ENCODE assay signal across 26 cellular contexts in the genomic region with DNA sequence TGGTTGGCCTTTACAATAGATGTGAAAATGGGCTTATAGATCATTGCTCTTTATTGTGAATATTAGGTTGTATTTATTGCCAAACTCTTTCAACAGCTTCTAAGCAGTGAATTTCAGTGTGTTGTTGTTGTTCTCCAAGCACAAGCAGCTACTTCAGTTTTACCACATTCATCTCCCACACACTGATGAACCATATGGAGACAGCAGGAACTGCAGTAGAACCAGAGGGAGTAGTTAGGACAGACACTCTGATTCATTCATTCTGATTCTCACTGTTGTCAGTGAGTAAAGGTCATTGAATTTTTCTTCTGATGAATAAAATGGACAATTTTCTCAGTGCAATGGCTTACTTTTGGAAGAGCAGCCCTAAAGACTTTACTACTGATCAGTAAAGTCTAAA. TPM values are rescaled to one million over a fixed set of nuclear protein-coding genes. Genes with fewer than 3 reads are reported as not detected.
A peak's percentile ranks its signal among the peaks of the same experiment; 100 is the strongest.
DNase-seq lines count a peak whose midpoint lies in the region; ATAC-seq and TF ChIP-seq lines count a peak whose summit lies in the region.
"Had no signal": no experiment of that assay in that cellular context is flagged by ENCODE, and none has a peak within 500 bp of the region (broad histone marks: within the 10 kb centered on the region; RNA-seq: fewer than 3 reads in every experiment).

No MANE protein-coding gene starts in this region.

- ATAC-seq in foreskin keratinocyte (peak; percentile 44), GM21390 (IDR thresholded peaks at IDR 0.05; ENCODE audit: unreplicated experiment) (no peak), GM21529 (IDR thresholded peaks at IDR 0.05; ENCODE audit: unreplicated experiment) (no peak)
- ATAC-seq: HCT116, PC-3, Right ventricle myocardium inferior, SK-N-SH treated with all-trans-retinoic acid at 6 μM for 48 hours had no signal

- no peak overlapping the region for H3K9ac ChIP-seq in GM23248
- H3K9ac ChIP-seq: BLaER1 had no signal

- peak; percentile 71 for DNase-seq in Ammon's horn (ENCODE audit: low spot score)
- peak; percentile 25 for DNase-seq in GM23248
- DNase-seq in dermis microvascular lymphatic vessel endothelial cell (ENCODE audit: low read depth in 2 of 2), result peak; percentile 33 to 40
- DNase-seq in foreskin keratinocyte, result peak; percentile 1 to 13
- no peak for DNase-seq in hypothalamus (lab: John Stamatoyannopoulos, UW)
- no peak for DNase-seq in NCI-H2196 treated with DMSO at 0.1 percent for 48 hours (lab: John Stamatoyannopoulos, UW; ENCODE audit: unreplicated experiment)
- DNase-seq: Caco-2; CD4-positive, alpha-beta T cell; DMS79 treated with DMSO at 0.1 percent for 48 hours; NCI-H1092; NCI-H1417 treated with DMSO at 0.1 percent for 48 hours; NCI-H1930; NCI-H2107; NCI-H446 treated with DMSO at 0.1 percent for 48 hours; NCI-H526; NCI-H82; NK-92 treated with Interleukin-12 subunit alpha and Interleukin-12 subunit beta, amount 100 ng/mL, for 24 hours; PC-3; SJCRH30 had no signal

- H3K4me2 ChIP-seq in GM23248 (ENCODE audit: unreplicated experiment), result no peak overlapping the region
- H3K4me2 ChIP-seq: BLaER1 had no signal

- no peak for TF ChIP-seq CTCF in foreskin keratinocyte (conservative IDR thresholded peaks at IDR 0.05)

- H3K9me3 ChIP-seq in GM23248 (ENCODE audit: low read depth), result no peaks in the 10 kb centered on the region
- H3K9me3 ChIP-seq: BLaER1, Caco-2, SJCRH30 had no signal

- no peak overlapping the region for H2AFZ ChIP-seq in GM23248

- peaks cover 16% of the 10 kb centered on the region for H3K27me3 ChIP-seq in GM23248 (replicated peaks; ENCODE audit: insufficient read depth)
- H3K27me3 ChIP-seq in foreskin keratinocyte, result peaks cover 2% of the 10 kb centered on the region
- H3K27me3 ChIP-seq: BLaER1, SJCRH30 had no signal

- H4K20me1 ChIP-seq in GM23248 (ENCODE audit: insufficient read depth), result no peaks in the 10 kb centered on the region
- H4K20me1 ChIP-seq: BLaER1 had no signal

- no peaks in the 10 kb centered on the region for H3K79me2 ChIP-seq in GM23248 (ENCODE audit: insufficient read depth)

- in situ Hi-C loops in GM23248 (cut with MboI), result no loop called here

- no peaks in the 10 kb centered on the region for H3K9me2 ChIP-seq in GM23248 (ENCODE audit: insufficient read depth)

- H3K4me3 ChIP-seq in GM23248, result no peak overlapping the region
- H3K4me3 ChIP-seq: BLaER1, SJCRH30 had no signal

- H3F3A ChIP-seq in GM23248 (ENCODE audit: insufficient read depth), result no peaks in the 10 kb centered on the region

- no peaks in the 10 kb centered on the region for H3K4me1 ChIP-seq in GM23248 (ENCODE audit: insufficient read depth)
- H3K4me1 ChIP-seq in foreskin keratinocyte, result no peaks in the 10 kb centered on the region
- H3K4me1 ChIP-seq: BLaER1, Caco-2, SJCRH30 had no signal

- no peaks in the 10 kb centered on the region for H3K36me3 ChIP-seq in GM23248 (ENCODE audit: low read depth)
- H3K36me3 ChIP-seq: BLaER1, SJCRH30 had no signal

- H3K27ac ChIP-seq in GM23248, result no peak overlapping the region
- no peak overlapping the region for H3K27ac ChIP-seq in foreskin keratinocyte
- H3K27ac ChIP-seq: BLaER1, HL-60, SJCRH30 had no signal

RNA-seq across cellular contexts. Expression of gene CCDC74A, which starts 40.2 kb away (rescaled TPM):
- 11.5 and 15.0 TPM in 2 replicates for total RNA-seq in GM23248 (2014; rRNA removed; shearing (Covaris generic))
- polyA plus RNA-seq in GM23248 (2016; fragmentation: Nextera tagmentation; extraction: Ambion mirVana) (10.8 and 11.3 TPM in 2 replicates), foreskin keratinocyte (11.6 and 14.1 TPM in 2 replicates)
- total RNA-seq in dermis microvascular lymphatic vessel endothelial cell (2.2 and 2.5 TPM in 2 replicates), foreskin keratinocyte (11.7 and 13.3 TPM in 2 replicates)
- total RNA-seq: SJCRH30 had no signal

Comparison
In these comparisons a context has a peak if more than half of its experiments do, and no peak if none do; other contexts are left out.
1. DNase-seq: peak in Ammon's horn (single experiment), GM23248 (single experiment), dermis microvascular lymphatic vessel endothelial cell (2 of 2) and foreskin keratinocyte (2 of 2); none in hypothalamus (0 of 51) and NCI-H2196 treated with DMSO at 0.1 percent for 48 hours (single experiment).